ENCODE assay signal across 24 cellular contexts in the genomic region with DNA sequence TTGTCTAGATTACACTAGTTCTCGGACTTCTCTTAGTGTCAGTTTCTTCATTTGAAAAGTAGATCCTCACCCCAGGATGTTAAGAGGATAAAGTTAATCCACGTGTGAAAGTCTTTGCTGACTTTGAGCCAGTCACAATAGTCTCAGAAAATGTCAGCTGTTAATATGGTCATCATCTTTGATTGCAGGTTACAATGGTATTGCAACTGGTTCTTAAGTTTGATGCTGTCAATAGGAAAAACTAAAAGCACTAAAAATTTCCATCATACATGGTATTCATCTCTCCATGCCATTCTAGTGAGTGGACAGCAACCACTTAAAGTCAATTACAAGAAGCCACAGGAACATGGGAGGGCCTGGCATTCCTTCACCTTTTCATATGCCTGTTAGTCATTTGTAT.
DNase-seq lines count a peak whose midpoint lies in the region; ATAC-seq, FAIRE-seq and TF ChIP-seq lines count a peak whose summit lies in the region.
"Had no signal": no experiment of that assay in that cellular context is flagged by ENCODE, and none has a peak within 500 bp of the region (broad histone marks: within the 10 kb centered on the region; RNA-seq: fewer than 3 reads in every experiment).

No MANE protein-coding gene starts in this region.

- no peaks in the 10 kb centered on the region for H3K4me1 ChIP-seq in astrocyte (ENCODE audit: insufficient read depth, low read length)
- H3K4me1 ChIP-seq in smooth muscle cell (ENCODE audit: low read depth): no peaks in the 10 kb centered on the region
- H3K4me1 ChIP-seq: BLaER1, Caco-2 had no signal

- no peaks in the 10 kb centered on the region for H4K20me1 ChIP-seq in astrocyte (ENCODE audit: insufficient read depth, low read length)
- H4K20me1 ChIP-seq in neural cell (ENCODE audit: insufficient read depth): no peaks in the 10 kb centered on the region
- no peaks in the 10 kb centered on the region for H4K20me1 ChIP-seq in smooth muscle cell (ENCODE audit: low read depth)
- H4K20me1 ChIP-seq: BLaER1 had no signal

- H3K27ac ChIP-seq in astrocyte (ENCODE audit: low read depth, low read length) (no peak overlapping the region), neural cell (ENCODE audit: low read length) (no peak overlapping the region), smooth muscle cell (ENCODE audit: low read depth) (peak overlapping the region; percentile 17), brain microvascular endothelial cell (no peak overlapping the region)
- H3K27ac ChIP-seq: 22Rv1, BLaER1, C4-2B had no signal

- TF ChIP-seq CTCF in astrocyte (IDR thresholded peaks at IDR 0.05; ENCODE audit: insufficient read depth, low read depth, low read length) (no peak), neural cell (IDR thresholded peaks at IDR 0.05; ENCODE audit: poor library complexity, severe bottlenecking) (no peak), smooth muscle cell (IDR thresholded peaks at IDR 0.05; ENCODE audit: borderline replicate concordance, insufficient read depth, poor library complexity, severe bottlenecking) (no peak), brain microvascular endothelial cell (IDR thresholded peaks at IDR 0.05; ENCODE audit: low read depth, low read length, missing control alignments) (no peak)

- no peak for ATAC-seq in HG02938 (IDR thresholded peaks at IDR 0.05; ENCODE audit: unreplicated experiment)
- no peak for ATAC-seq in HG03095 (IDR thresholded peaks at IDR 0.05; ENCODE audit: unreplicated experiment)
- ATAC-seq: CD8-positive, alpha-beta T cell; GM12878; GM23338; HCT116 had no signal

- H3K36me3 Mint-ChIP-seq in astrocyte (ENCODE audit: low read depth, unreplicated experiment): no peaks in the 10 kb centered on the region
- H3K36me3 Mint-ChIP-seq: CD4-positive, CD25-positive, alpha-beta regulatory T cell; CD8-positive, alpha-beta T cell had no signal

- H3K4me2 ChIP-seq in astrocyte (ENCODE audit: low read length) (no peak overlapping the region), neural cell (ENCODE audit: low read length) (no peak overlapping the region), smooth muscle cell (no peak overlapping the region)
- H3K4me2 ChIP-seq: BLaER1, GM23338 had no signal

- H3K9me3 Mint-ChIP-seq in astrocyte (ENCODE audit: unreplicated experiment): peaks cover 8% of the 10 kb centered on the region

- H3F3A ChIP-seq in neural cell (ENCODE audit: insufficient read depth, low read length, poor library complexity, severe bottlenecking): no peaks in the 10 kb centered on the region
- H3F3A ChIP-seq in smooth muscle cell (ENCODE audit: low read depth): no peaks in the 10 kb centered on the region

- H3K27me3 Mint-ChIP-seq in astrocyte (ENCODE audit: low read depth, unreplicated experiment): peaks cover 3% of the 10 kb centered on the region
- H3K27me3 Mint-ChIP-seq: B cell; CD4-positive, CD25-positive, alpha-beta regulatory T cell had no signal

- H3K9me2 ChIP-seq in neural cell (ENCODE audit: insufficient read depth, low read length): no peaks in the 10 kb centered on the region

- H3K4me3 Mint-ChIP-seq in astrocyte (ENCODE audit: unreplicated experiment): no peak overlapping the region
- H3K4me3 Mint-ChIP-seq: B cell; CD4-positive, CD25-positive, alpha-beta regulatory T cell; CD8-positive, alpha-beta T cell; GM23338; H9 had no signal

- H3K27ac Mint-ChIP-seq in astrocyte (ENCODE audit: unreplicated experiment): peak overlapping the region; percentile 24
- H3K27ac Mint-ChIP-seq: B cell; CD4-positive, CD25-positive, alpha-beta regulatory T cell; CD8-positive, alpha-beta T cell; GM23338; H9 had no signal

- TF ChIP-seq EP300 in neural cell (conservative IDR thresholded peaks at IDR 0.05; ENCODE audit: poor library complexity, severe bottlenecking): peak; percentile 81

- H3K9me3 ChIP-seq in astrocyte (ENCODE audit: insufficient read depth, low read depth, low read length) (peaks cover 3% of the 10 kb centered on the region), neural cell (ENCODE audit: low read length) (peaks cover 7% of the 10 kb centered on the region), smooth muscle cell (replicated peaks; ENCODE audit: low read depth) (no peaks in the 10 kb centered on the region)
- H3K9me3 ChIP-seq: Caco-2 had no signal

- no peak for FAIRE-seq in astrocyte (lab: Jason Lieb, UNC)
- FAIRE-seq: A204.1, GM12878 had no signal

- H3K9ac ChIP-seq in astrocyte (ENCODE audit: low read length) (no peak overlapping the region), neural cell (ENCODE audit: low read length) (no peak overlapping the region), smooth muscle cell (ENCODE audit: low read depth) (no peak overlapping the region)
- H3K9ac ChIP-seq: BLaER1 had no signal

- no peak for TF ChIP-seq RAD21 in neural cell (conservative IDR thresholded peaks at IDR 0.05)

- DNase-seq in NCI-H82 (lab: John Stamatoyannopoulos, UW) (peak; percentile 42), NCI-H82 treated with DMSO at 0.1 percent for 48 hours (lab: John Stamatoyannopoulos, UW; ENCODE audit: unreplicated experiment) (no peak), astrocyte (ENCODE audit: low read depth) (no peak), smooth muscle cell (lab: John Stamatoyannopoulos, UW; ENCODE audit: unreplicated experiment) (no peak), brain microvascular endothelial cell (no peak)
- DNase-seq: Caco-2; CD4-positive, CD25-positive, alpha-beta regulatory T cell; CD8-positive, alpha-beta T cell; DMS 273 treated with DMSO at 0.1 percent for 48 hours; DMS79; EL; GDM1; H9 had no signal

- H2AFZ ChIP-seq in astrocyte (ENCODE audit: low read depth, low read length): no peak overlapping the region
- no peak overlapping the region for H2AFZ ChIP-seq in neural cell (ENCODE audit: low read depth, low read length)
- H2AFZ ChIP-seq in smooth muscle cell (ENCODE audit: low read depth): no peak overlapping the region
- H2AFZ ChIP-seq: GM23338 had no signal

- 84% methylated on average over 2 of the region's 2 CpGs for WGBS in smooth muscle cell (ENCODE audit: low lambda C conversion rate)

- in situ Hi-C loops in brain microvascular endothelial cell (cut with HindIII; ENCODE audit: low pct_ligation_motif_present, low sequenced_read_pairs): no loop called here

- H3K79me2 ChIP-seq in astrocyte (ENCODE audit: insufficient read depth, low read length) (no peaks in the 10 kb centered on the region), neural cell (replicated peaks; ENCODE audit: insufficient read depth, low read length) (no peaks in the 10 kb centered on the region), smooth muscle cell (ENCODE audit: low read depth) (no peaks in the 10 kb centered on the region)

- peaks cover 3% of the 10 kb centered on the region for H3K4me1 Mint-ChIP-seq in astrocyte (ENCODE audit: low read depth, unreplicated experiment)
- H3K4me1 Mint-ChIP-seq: B cell; CD4-positive, CD25-positive, alpha-beta regulatory T cell had no signal

- H3K36me3 ChIP-seq in astrocyte (ENCODE audit: insufficient read depth, low read length) (no peaks in the 10 kb centered on the region), neural cell (ENCODE audit: insufficient read depth, low read length) (no peaks in the 10 kb centered on the region), smooth muscle cell (ENCODE audit: low read depth) (no peaks in the 10 kb centered on the region), brain microvascular endothelial cell (replicated peaks) (no peaks in the 10 kb centered on the region)
- H3K36me3 ChIP-seq: BLaER1 had no signal

- H3K27me3 ChIP-seq in astrocyte (ENCODE audit: insufficient read depth, low read length) (no peaks in the 10 kb centered on the region), neural cell (ENCODE audit: insufficient read depth, low read depth, low read length) (no peaks in the 10 kb centered on the region), smooth muscle cell (ENCODE audit: low read depth) (no peaks in the 10 kb centered on the region), brain microvascular endothelial cell (replicated peaks) (no peaks in the 10 kb centered on the region)
- H3K27me3 ChIP-seq: BLaER1 had no signal

- H3K4me3 ChIP-seq in astrocyte (ENCODE audit: insufficient read depth, low read depth, low read length) (no peak overlapping the region), neural cell (ENCODE audit: low read length) (no peak overlapping the region), smooth muscle cell (no peak overlapping the region), brain microvascular endothelial cell (ENCODE audit: low read depth, low read length) (no peak overlapping the region)
- H3K4me3 ChIP-seq: BLaER1, GM12878, GM23338 had no signal

TF ChIP-seq in neural cell, 6 proteins besides CTCF, POLR2A, EP300 and RAD21:
- TF ChIP-seq POLR2AphosphoS5 (IDR thresholded peaks at IDR 0.05) (peak; percentile 93), EZH2 (IDR thresholded peaks at IDR 0.05; ENCODE audit: borderline replicate concordance, insufficient read depth, low read length, poor library complexity, severe bottlenecking) (no peak), MXI1 (conservative IDR thresholded peaks at IDR 0.05; ENCODE audit: poor library complexity, severe bottlenecking) (no peak)
- TF ChIP-seq, protein P1, sequence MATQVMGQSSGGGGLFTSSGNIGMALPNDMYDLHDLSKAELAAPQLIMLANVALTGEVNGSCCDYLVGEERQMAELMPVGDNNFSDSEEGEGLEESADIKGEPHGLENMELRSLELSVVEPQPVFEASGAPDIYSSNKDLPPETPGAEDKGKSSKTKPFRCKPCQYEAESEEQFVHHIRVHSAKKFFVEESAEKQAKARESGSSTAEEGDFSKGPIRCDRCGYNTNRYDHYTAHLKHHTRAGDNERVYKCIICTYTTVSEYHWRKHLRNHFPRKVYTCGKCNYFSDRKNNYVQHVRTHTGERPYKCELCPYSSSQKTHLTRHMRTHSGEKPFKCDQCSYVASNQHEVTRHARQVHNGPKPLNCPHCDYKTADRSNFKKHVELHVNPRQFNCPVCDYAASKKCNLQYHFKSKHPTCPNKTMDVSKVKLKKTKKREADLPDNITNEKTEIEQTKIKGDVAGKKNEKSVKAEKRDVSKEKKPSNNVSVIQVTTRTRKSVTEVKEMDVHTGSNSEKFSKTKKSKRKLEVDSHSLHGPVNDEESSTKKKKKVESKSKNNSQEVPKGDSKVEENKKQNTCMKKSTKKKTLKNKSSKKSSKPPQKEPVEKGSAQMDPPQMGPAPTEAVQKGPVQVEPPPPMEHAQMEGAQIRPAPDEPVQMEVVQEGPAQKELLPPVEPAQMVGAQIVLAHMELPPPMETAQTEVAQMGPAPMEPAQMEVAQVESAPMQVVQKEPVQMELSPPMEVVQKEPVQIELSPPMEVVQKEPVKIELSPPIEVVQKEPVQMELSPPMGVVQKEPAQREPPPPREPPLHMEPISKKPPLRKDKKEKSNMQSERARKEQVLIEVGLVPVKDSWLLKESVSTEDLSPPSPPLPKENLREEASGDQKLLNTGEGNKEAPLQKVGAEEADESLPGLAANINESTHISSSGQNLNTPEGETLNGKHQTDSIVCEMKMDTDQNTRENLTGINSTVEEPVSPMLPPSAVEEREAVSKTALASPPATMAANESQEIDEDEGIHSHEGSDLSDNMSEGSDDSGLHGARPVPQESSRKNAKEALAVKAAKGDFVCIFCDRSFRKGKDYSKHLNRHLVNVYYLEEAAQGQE (IDR thresholded peaks at IDR 0.05; ENCODE audit: borderline replicate concordance): peak; percentile 13
